16 cellular contexts compared by ENCODE assay signal in the genomic region with DNA sequence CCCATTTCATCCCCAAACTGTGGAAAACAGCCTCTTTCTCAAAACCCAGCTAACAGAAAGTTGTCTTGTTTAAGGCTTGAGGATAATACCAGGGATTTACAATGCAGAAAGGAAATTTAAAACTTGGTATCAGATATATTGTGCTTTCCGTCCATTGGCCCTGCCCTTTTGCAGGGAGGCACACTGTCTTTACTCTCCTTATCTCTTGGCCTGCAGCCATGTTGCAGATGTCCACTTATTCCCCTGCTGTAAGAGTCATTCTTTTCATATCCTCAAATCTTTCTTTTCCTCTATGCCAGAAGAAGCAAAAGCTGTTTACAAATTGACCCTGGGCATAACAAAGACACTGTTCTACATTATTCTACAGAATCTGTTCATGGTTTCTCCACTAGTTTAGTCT.
DNase-seq lines count a peak whose midpoint lies in the region; ATAC-seq, FAIRE-seq and TF ChIP-seq lines count a peak whose summit lies in the region.
"Had no signal": no experiment of that assay in that cellular context is flagged by ENCODE, and none has a peak within 500 bp of the region (broad histone marks: within the 10 kb centered on the region; RNA-seq: fewer than 3 reads in every experiment).

No MANE protein-coding gene starts in this region.

- DNase-seq in BE2C (peak; percentile 39), PC-3 (no peak), astrocyte (ENCODE audit: low read depth) (peak; percentile 10), fibroblast of villous mesenchyme (ENCODE audit: low read depth) (peak; percentile 31), NCI-H345 treated with DMSO at 0.1 percent for 48 hours (lab: John Stamatoyannopoulos, UW; ENCODE audit: unreplicated experiment) (no peak), ecto neural progenitor cell (ENCODE audit: low spot score) (no peak), C1 segment of cervical spinal cord (lab: John Stamatoyannopoulos, UW) (no peak)
- no peak for DNase-seq in activated naive CD8-positive, alpha-beta T cell treated with anti-CD3 and anti-CD28 coated beads for 36 hours
- DNase-seq: COR-L47, EL, H7, IMR-90, NCI-H1930, NCI-H446 treated with DMSO at 0.1 percent for 48 hours, NCI-H748 treated with DMSO at 0.1 percent for 48 hours had no signal

- FAIRE-seq in astrocyte (lab: Jason Lieb, UNC) = no peak

- H3K27me3 ChIP-seq in BE2C = no peaks in the 10 kb centered on the region
- H3K27me3 ChIP-seq in PC-3 (ENCODE audit: low read length) = no peaks in the 10 kb centered on the region
- no peaks in the 10 kb centered on the region for H3K27me3 ChIP-seq in astrocyte (ENCODE audit: insufficient read depth, low read length)

- TF ChIP-seq CTCF in BE2C (IDR thresholded peaks at IDR 0.05; ENCODE audit: low read depth, low read length) (no peak), PC-3 (conservative IDR thresholded peaks at IDR 0.05; ENCODE audit: low read depth, low read length) (no peak), astrocyte (IDR thresholded peaks at IDR 0.05; ENCODE audit: insufficient read depth, low read depth, low read length) (no peak), fibroblast of villous mesenchyme (IDR thresholded peaks at IDR 0.05; ENCODE audit: insufficient read depth, low read depth, low read length) (no peak)

- BruUV-seq in PC-3 (replicated peaks; lab: Mats Ljungman, UMichigan) = no TSS peak

- peak overlapping the region; percentile 34; the same call in 1 of the 2 replicates for H3K9ac ChIP-seq in PC-3 (ENCODE audit: low read length)
- H3K9ac ChIP-seq in astrocyte (ENCODE audit: low read length) = no peak overlapping the region

- H3K36me3 ChIP-seq in BE2C (no peaks in the 10 kb centered on the region), PC-3 (ENCODE audit: low read depth, low read length) (no peaks in the 10 kb centered on the region), astrocyte (ENCODE audit: insufficient read depth, low read length) (no peaks in the 10 kb centered on the region)

- no peaks in the 10 kb centered on the region for H3K4me1 ChIP-seq in BE2C
- peaks cover 24% of the 10 kb centered on the region for H3K4me1 ChIP-seq in PC-3 (ENCODE audit: insufficient read depth, low read length)
- H3K4me1 ChIP-seq in astrocyte (ENCODE audit: insufficient read depth, low read length) = peaks cover 3% of the 10 kb centered on the region

- no peak overlapping the region for H3K4me3 Mint-ChIP-seq in astrocyte (ENCODE audit: unreplicated experiment)
- H3K4me3 Mint-ChIP-seq in activated naive CD8-positive, alpha-beta T cell treated with anti-CD3 and anti-CD28 coated beads for 36 hours = no peak overlapping the region

- intact Hi-C loops in PC-3 (cut with micrococcal nuclease) = loop anchor here (1.0 to 5.0 kb wide), 4 partner anchors 40 to 178 kb away; no protein-coding TSS in a partner anchor

- no peak overlapping the region for H3K4me2 ChIP-seq in PC-3 (ENCODE audit: low read length)
- no peak overlapping the region for H3K4me2 ChIP-seq in astrocyte (ENCODE audit: low read length)

- H2AFZ ChIP-seq in PC-3 (ENCODE audit: low read length) (no peak overlapping the region), astrocyte (ENCODE audit: low read depth, low read length) (no peak overlapping the region)

- H3K9me3 Mint-ChIP-seq in astrocyte (ENCODE audit: unreplicated experiment) = no peaks in the 10 kb centered on the region
- no peaks in the 10 kb centered on the region for H3K9me3 Mint-ChIP-seq in activated naive CD8-positive, alpha-beta T cell treated with anti-CD3 and anti-CD28 coated beads for 36 hours

- H3K9me3 ChIP-seq in BE2C = no peaks in the 10 kb centered on the region
- no peaks in the 10 kb centered on the region for H3K9me3 ChIP-seq in PC-3 (ENCODE audit: low read length)
- peaks cover 6% of the 10 kb centered on the region for H3K9me3 ChIP-seq in astrocyte (ENCODE audit: insufficient read depth, low read depth, low read length)

- POLR2A ChIA-PET in PC-3 (lab: Charles Lee; ENCODE audit: unreplicated experiment) = interaction anchor here (0.7 kb wide), 1 partner anchor 260 kb away, joined by 4 read pairs; no protein-coding TSS in a partner anchor

- H3K27me3 Mint-ChIP-seq in astrocyte (ENCODE audit: low read depth, unreplicated experiment) = no peaks in the 10 kb centered on the region
- peaks cover 4% of the 10 kb centered on the region for H3K27me3 Mint-ChIP-seq in activated naive CD8-positive, alpha-beta T cell treated with anti-CD3 and anti-CD28 coated beads for 36 hours

- no peak overlapping the region for H3K27ac Mint-ChIP-seq in astrocyte (ENCODE audit: unreplicated experiment)
- H3K27ac Mint-ChIP-seq in activated naive CD8-positive, alpha-beta T cell treated with anti-CD3 and anti-CD28 coated beads for 36 hours = no peak overlapping the region
- H3K27ac Mint-ChIP-seq: CD14-positive monocyte had no signal

- H3F3A ChIP-seq in PC-3 (ENCODE audit: low read length, unreplicated experiment) = no peaks in the 10 kb centered on the region

- H3K79me2 ChIP-seq in PC-3 (ENCODE audit: low read length) (no peaks in the 10 kb centered on the region), astrocyte (ENCODE audit: insufficient read depth, low read length) (no peaks in the 10 kb centered on the region)

- CTCF ChIA-PET in PC-3 (lab: Charles Lee) = no interaction called here

- H4K20me1 ChIP-seq in PC-3 (ENCODE audit: low read length) (no peaks in the 10 kb centered on the region), astrocyte (ENCODE audit: insufficient read depth, low read length) (no peaks in the 10 kb centered on the region)

- no peak for ATAC-seq in PC-3

- H3K4me1 Mint-ChIP-seq in astrocyte (ENCODE audit: low read depth, unreplicated experiment) = peaks cover 4% of the 10 kb centered on the region
- H3K4me1 Mint-ChIP-seq in activated naive CD8-positive, alpha-beta T cell treated with anti-CD3 and anti-CD28 coated beads for 36 hours = peaks cover 2% of the 10 kb centered on the region

- H3K4me3 ChIP-seq in BE2C (ENCODE audit: low read depth, low read length) (no peak overlapping the region), PC-3 (ENCODE audit: low read length) (no peak overlapping the region), astrocyte (ENCODE audit: insufficient read depth, low read depth, low read length) (no peak overlapping the region), fibroblast of villous mesenchyme (ENCODE audit: low read depth, low read length) (no peak overlapping the region)

- peaks cover 6% of the 10 kb centered on the region for H3K36me3 Mint-ChIP-seq in astrocyte (ENCODE audit: low read depth, unreplicated experiment)
- H3K36me3 Mint-ChIP-seq in activated naive CD8-positive, alpha-beta T cell treated with anti-CD3 and anti-CD28 coated beads for 36 hours = no peaks in the 10 kb centered on the region
- H3K36me3 Mint-ChIP-seq: CD14-positive monocyte had no signal

- peak overlapping the region; percentile 89 for H3K27ac ChIP-seq in PC-3 (ENCODE audit: low read length)
- no peak overlapping the region for H3K27ac ChIP-seq in astrocyte (ENCODE audit: low read depth, low read length)

- no peaks in the 10 kb centered on the region for H3K9me2 ChIP-seq in PC-3 (replicated peaks; ENCODE audit: low read length)

Comparison
In these comparisons a context has a peak if more than half of its experiments do, and no peak if none do; other contexts are left out.
1. DNase-seq: peak in BE2C (single experiment), astrocyte (single experiment) and fibroblast of villous mesenchyme (single experiment); none in PC-3 (single experiment), NCI-H345 treated with DMSO at 0.1 percent for 48 hours (single experiment), ecto neural progenitor cell (single experiment), C1 segment of cervical spinal cord (0 of 14) and activated naive CD8-positive, alpha-beta T cell treated with anti-CD3 and anti-CD28 coated beads for 36 hours (single experiment).